ENCODE assay signal across 2 cellular contexts in genomic region chr14:50830044-50830931, GRCh38.
TF ChIP-seq lines count a peak whose summit lies in the region.

No MANE protein-coding gene starts in this region.

TF ChIP-seq in IMR-90, 13 proteins besides CTCF, POLR2A, EP300 and RAD21 (continued from another document):
- TF ChIP-seq MXI1 (IDR thresholded peaks at IDR 0.05; ENCODE audit: borderline replicate concordance, low read depth, low read length) (peak; percentile 27; the same call in 1 of the 2 replicates), ELK1 (IDR thresholded peaks at IDR 0.05; ENCODE audit: borderline replicate concordance, low read depth, low read length) (no peak)

TF ChIP-seq in SK-N-SH treated with all-trans-retinoic acid at 6 μM for 48 hours, 23 proteins besides CTCF, POLR2A, EP300 and RAD21 (continued from another document):
- TF ChIP-seq TOX (CRISPR knock-in tag; IDR thresholded peaks at IDR 0.05; ENCODE audit: borderline replicate concordance), result no peak
- no peak for TF ChIP-seq CREB5 (CRISPR knock-in tag; IDR thresholded peaks at IDR 0.05; ENCODE audit: low read depth)
- no peak for TF ChIP-seq TSHZ2 (CRISPR knock-in tag; IDR thresholded peaks at IDR 0.05)
- no peak for TF ChIP-seq GLIS3 (CRISPR knock-in tag; IDR thresholded peaks at IDR 0.05)
- no peak for TF ChIP-seq ESRRG (CRISPR knock-in tag; IDR thresholded peaks at IDR 0.05)
- no peak for TF ChIP-seq CSDC2 (CRISPR knock-in tag; IDR thresholded peaks at IDR 0.05)
- no peak for TF ChIP-seq TCF4 (CRISPR knock-in tag; IDR thresholded peaks at IDR 0.05; ENCODE audit: borderline replicate concordance)
- TF ChIP-seq POU6F1 (CRISPR knock-in tag; IDR thresholded peaks at IDR 0.05; ENCODE audit: borderline replicate concordance, low read depth), result no peak
- no peak for TF ChIP-seq CSRNP3 (CRISPR knock-in tag; IDR thresholded peaks at IDR 0.05)
- no peak for TF ChIP-seq RARB (CRISPR knock-in tag; IDR thresholded peaks at IDR 0.05)
- no peak for TF ChIP-seq ZC3H10 (CRISPR knock-in tag; IDR thresholded peaks at IDR 0.05)
